In genomic region chr2:52704251-52704650, GRCh38 we compare ENCODE assay signal across 37 cellular contexts.
"Had no signal": no experiment of that assay in that cellular context is flagged by ENCODE, and none has a peak within 500 bp of the region (broad histone marks: within the 10 kb centered on the region; RNA-seq: fewer than 3 reads in every experiment).

No MANE protein-coding gene starts in this region.

- DNase-seq: activated CD4-positive, alpha-beta memory T cell treated with anti-CD3 and anti-CD28 coated beads, Interleukin-2, amount 10 ng/mL, durations not matched to agents 7 days and 5 days; activated CD4-positive, alpha-beta T cell treated with anti-CD3 and anti-CD28 coated beads for 1 hour; activated CD4-positive, alpha-beta T cell treated with anti-CD3 and anti-CD28 coated beads for 36 hours; activated CD4-positive, alpha-beta T cell treated with anti-CD3 and anti-CD28 coated beads for 48 hours; activated CD4-positive, alpha-beta T cell treated with anti-CD3 and anti-CD28 coated beads, Interleukin-2, amount 10 ng/mL, durations not matched to agents 7 days and 5 days; activated CD4-positive, alpha-beta T cell treated with anti-CD3 and anti-CD28 coated beads, Interleukin-2, amount 50 U/mL, for 48 hours; activated CD4-positive, CD25-positive, alpha-beta regulatory T cell; activated CD8-positive, alpha-beta memory T cell treated with anti-CD3 and anti-CD28 coated beads for 24 hours; activated CD8-positive, alpha-beta memory T cell treated with anti-CD3 and anti-CD28 coated beads, Interleukin-2, amount 10 ng/mL, durations not matched to agents 7 days and 5 days; activated CD8-positive, alpha-beta memory T cell treated with anti-CD3 and anti-CD28 coated beads, Interleukin-2, amount 50 U/mL, for 48 hours; activated CD8-positive, alpha-beta T cell treated with anti-CD3 and anti-CD28 coated beads, Interleukin-2, amount 10 ng/mL, durations not matched to agents 7 days and 5 days; activated effector memory CD4-positive, alpha-beta T cell treated with Interleukin-2 at 50 U/mL for 16 hours; activated gamma-delta T cell; activated naive CD4-positive, alpha-beta T cell treated with anti-CD3 and anti-CD28 coated beads, Interleukin-2, amount 10 ng/mL, durations not matched to agents 7 days and 5 days; activated naive CD4-positive, alpha-beta T cell treated with Interleukin-2 at 50 U/mL for 16 hours; activated naive CD8-positive, alpha-beta T cell treated with anti-CD3 and anti-CD28 coated beads, Interleukin-2, amount 10 ng/mL, durations not matched to agents 7 days and 5 days; activated naive CD8-positive, alpha-beta T cell treated with anti-CD3 and anti-CD28 coated beads, Interleukin-2, amount 50 U/mL, for 24 hours; activated T-cell treated with anti-CD3 and anti-CD28 coated beads, Interleukin-2, amount 50 U/mL, for 24 hours; activated T-cell treated with anti-CD3 and anti-CD28 coated beads, Interleukin-2, amount 50 U/mL, for 48 hours; amygdala; anterior cingulate cortex; caudate nucleus; cerebellar nuclear complex; T-helper 1 cell; T-helper 2 cell; T-helper 9 cell had no signal

- H3K4me3 Mint-ChIP-seq: activated CD4-positive, alpha-beta memory T cell treated with anti-CD3 and anti-CD28 coated beads, Interleukin-2, amount 10 ng/mL, durations not matched to agents 7 days and 5 days; activated CD4-positive, alpha-beta T cell treated with anti-CD3 and anti-CD28 coated beads for 36 hours; activated CD4-positive, alpha-beta T cell treated with anti-CD3 and anti-CD28 coated beads, Interleukin-2, amount 10 ng/mL, durations not matched to agents 7 days and 5 days; activated CD8-positive, alpha-beta memory T cell treated with anti-CD3 and anti-CD28 coated beads, Interleukin-2, amount 10 ng/mL, durations not matched to agents 7 days and 5 days; activated CD8-positive, alpha-beta T cell treated with anti-CD3 and anti-CD28 coated beads, Interleukin-2, amount 10 ng/mL, durations not matched to agents 7 days and 5 days; activated naive CD4-positive, alpha-beta T cell treated with anti-CD3 and anti-CD28 coated beads, Interleukin-2, amount 10 ng/mL, durations not matched to agents 7 days and 5 days; activated naive CD4-positive, alpha-beta T cell treated with anti-CD3 and anti-CD28 coated beads, Interleukin-2, amount 50 U/mL, for 24 hours; activated naive CD8-positive, alpha-beta T cell; activated naive CD8-positive, alpha-beta T cell treated with anti-CD3 and anti-CD28 coated beads, Interleukin-2, amount 10 ng/mL, durations not matched to agents 7 days and 5 days; activated naive CD8-positive, alpha-beta T cell treated with anti-CD3 and anti-CD28 coated beads, Interleukin-2, amount 50 U/mL, for 24 hours; activated T-cell treated with anti-CD3 and anti-CD28 coated beads, Interleukin-2, amount 50 U/mL, for 24 hours; brain; central memory CD8-positive, alpha-beta T cell; T-helper 1 cell treated with Interleukin-12 subunit alpha and Interleukin-12 subunit beta and Interleukin-4 antibody, amounts not matched to agents 30 μg/mL and 1 μg/mL, for 36 hours; T-helper 2 cell treated with Interferon-gamma antibody and Interleukin-4, amounts not matched to agents 5 μg/mL and 100 μg/mL, for 36 hours had no signal

- H3K36me3 ChIP-seq: ascending aorta, cardiac muscle cell had no signal

- H3K4me1 Mint-ChIP-seq: activated CD4-positive, alpha-beta T cell treated with anti-CD3 and anti-CD28 coated beads for 36 hours; activated CD4-positive, alpha-beta T cell treated with anti-CD3 and anti-CD28 coated beads, Interleukin-2, amount 10 ng/mL, durations not matched to agents 7 days and 5 days; activated naive CD4-positive, alpha-beta T cell treated with anti-CD3 and anti-CD28 coated beads, Interleukin-2, amount 10 ng/mL, durations not matched to agents 7 days and 5 days; activated naive CD4-positive, alpha-beta T cell treated with anti-CD3 and anti-CD28 coated beads, Interleukin-2, amount 50 U/mL, for 24 hours; activated naive CD8-positive, alpha-beta T cell treated with anti-CD3 and anti-CD28 coated beads, Interleukin-2, amount 10 ng/mL, durations not matched to agents 7 days and 5 days; activated naive CD8-positive, alpha-beta T cell treated with anti-CD3 and anti-CD28 coated beads, Interleukin-2, amount 50 U/mL, for 24 hours; brain; central memory CD8-positive, alpha-beta T cell had no signal

- H3K9me3 ChIP-seq: ascending aorta had no signal

- H3K27ac Mint-ChIP-seq: activated CD4-positive, alpha-beta memory T cell treated with anti-CD3 and anti-CD28 coated beads, Interleukin-2, amount 10 ng/mL, durations not matched to agents 7 days and 5 days; activated CD4-positive, alpha-beta T cell treated with anti-CD3 and anti-CD28 coated beads for 36 hours; activated CD4-positive, alpha-beta T cell treated with anti-CD3 and anti-CD28 coated beads, Interleukin-2, amount 10 ng/mL, durations not matched to agents 7 days and 5 days; activated CD8-positive, alpha-beta memory T cell treated with anti-CD3 and anti-CD28 coated beads, Interleukin-2, amount 10 ng/mL, durations not matched to agents 7 days and 5 days; activated CD8-positive, alpha-beta T cell treated with anti-CD3 and anti-CD28 coated beads, Interleukin-2, amount 10 ng/mL, durations not matched to agents 7 days and 5 days; activated naive CD4-positive, alpha-beta T cell treated with anti-CD3 and anti-CD28 coated beads, Interleukin-2, amount 10 ng/mL, durations not matched to agents 7 days and 5 days; activated naive CD4-positive, alpha-beta T cell treated with anti-CD3 and anti-CD28 coated beads, Interleukin-2, amount 50 U/mL, for 24 hours; activated naive CD8-positive, alpha-beta T cell; activated naive CD8-positive, alpha-beta T cell treated with anti-CD3 and anti-CD28 coated beads, Interleukin-2, amount 10 ng/mL, durations not matched to agents 7 days and 5 days; activated naive CD8-positive, alpha-beta T cell treated with anti-CD3 and anti-CD28 coated beads, Interleukin-2, amount 50 U/mL, for 24 hours; activated T-cell treated with anti-CD3 and anti-CD28 coated beads, Interleukin-2, amount 50 U/mL, for 24 hours; activated T-helper 2 cell treated with anti-CD3 and anti-CD28 coated beads, Interferon-gamma antibody, Interleukin-2, Interleukin-4, amounts not matched to agents 10 μg/mL and 5 μg/mL and 100 μg/mL, durations not matched to agents 14 hours and 24 hours and 36 hours; brain; T-helper 1 cell treated with Interleukin-12 subunit alpha and Interleukin-12 subunit beta and Interleukin-4 antibody, amounts not matched to agents 30 μg/mL and 1 μg/mL, for 36 hours; T-helper 2 cell treated with Interferon-gamma antibody and Interleukin-4, amounts not matched to agents 5 μg/mL and 100 μg/mL, for 36 hours had no signal

- H3K9me3 Mint-ChIP-seq: activated CD4-positive, alpha-beta memory T cell treated with anti-CD3 and anti-CD28 coated beads, Interleukin-2, amount 10 ng/mL, durations not matched to agents 7 days and 5 days; activated naive CD4-positive, alpha-beta T cell treated with anti-CD3 and anti-CD28 coated beads, Interleukin-2, amount 50 U/mL, for 24 hours; brain had no signal

- H3K4me3 ChIP-seq: ascending aorta, cardiac muscle cell had no signal

- H3K4me1 ChIP-seq: ascending aorta had no signal

- H3K27me3 ChIP-seq: ascending aorta, cardiac muscle cell had no signal

- H3K27ac ChIP-seq: ascending aorta, cardiac muscle cell, VCaP had no signal

- H3K36me3 Mint-ChIP-seq: activated CD8-positive, alpha-beta memory T cell treated with anti-CD3 and anti-CD28 coated beads, Interleukin-2, amount 10 ng/mL, durations not matched to agents 7 days and 5 days; activated naive CD4-positive, alpha-beta T cell treated with anti-CD3 and anti-CD28 coated beads, Interleukin-2, amount 10 ng/mL, durations not matched to agents 7 days and 5 days; activated naive CD4-positive, alpha-beta T cell treated with anti-CD3 and anti-CD28 coated beads, Interleukin-2, amount 50 U/mL, for 24 hours; activated naive CD8-positive, alpha-beta T cell; activated naive CD8-positive, alpha-beta T cell treated with anti-CD3 and anti-CD28 coated beads, Interleukin-2, amount 10 ng/mL, durations not matched to agents 7 days and 5 days; brain had no signal

- H3K27me3 Mint-ChIP-seq: activated CD4-positive, alpha-beta memory T cell treated with anti-CD3 and anti-CD28 coated beads, Interleukin-2, amount 10 ng/mL, durations not matched to agents 7 days and 5 days; activated CD4-positive, alpha-beta T cell treated with anti-CD3 and anti-CD28 coated beads for 36 hours; activated CD4-positive, alpha-beta T cell treated with anti-CD3 and anti-CD28 coated beads, Interleukin-2, amount 10 ng/mL, durations not matched to agents 7 days and 5 days; activated CD8-positive, alpha-beta memory T cell treated with anti-CD3 and anti-CD28 coated beads, Interleukin-2, amount 10 ng/mL, durations not matched to agents 7 days and 5 days; activated naive CD4-positive, alpha-beta T cell treated with anti-CD3 and anti-CD28 coated beads, Interleukin-2, amount 10 ng/mL, durations not matched to agents 7 days and 5 days; activated naive CD4-positive, alpha-beta T cell treated with anti-CD3 and anti-CD28 coated beads, Interleukin-2, amount 50 U/mL, for 24 hours; activated naive CD8-positive, alpha-beta T cell; activated naive CD8-positive, alpha-beta T cell treated with anti-CD3 and anti-CD28 coated beads, Interleukin-2, amount 10 ng/mL, durations not matched to agents 7 days and 5 days; activated naive CD8-positive, alpha-beta T cell treated with anti-CD3 and anti-CD28 coated beads, Interleukin-2, amount 50 U/mL, for 24 hours; activated T-cell treated with anti-CD3 and anti-CD28 coated beads, Interleukin-2, amount 50 U/mL, for 24 hours; brain; central memory CD8-positive, alpha-beta T cell had no signal

- ATAC-seq: activated CD4-positive, alpha-beta T cell treated with anti-CD3 and anti-CD28 coated beads for 36 hours; activated CD4-positive, CD25-positive, alpha-beta regulatory T cell treated with anti-CD3 and anti-CD28 coated beads, Interleukin-2, amount 50 U/mL, for 24 hours; activated CD8-positive, alpha-beta memory T cell treated with anti-CD3 and anti-CD28 coated beads, Interleukin-2, amount 10 ng/mL, durations not matched to agents 7 days and 5 days; activated CD8-positive, alpha-beta T cell treated with anti-CD3 and anti-CD28 coated beads, Interleukin-2, amount 10 ng/mL, durations not matched to agents 7 days and 5 days; activated naive CD8-positive, alpha-beta T cell treated with anti-CD3 and anti-CD28 coated beads, Interleukin-2, amount 50 U/mL, for 24 hours had no signal
